Comparison of ENCODE assay signal across 21 cellular contexts in genomic region chr16:3832669-3833068, GRCh38.
"Had no signal": no experiment of that assay in that cellular context is flagged by ENCODE, and none has a peak within 500 bp of the region (broad histone marks: within the 10 kb centered on the region; RNA-seq: fewer than 3 reads in every experiment).

No MANE protein-coding gene starts in this region.

- H3K27ac Mint-ChIP-seq: IgD-negative memory B cell had no signal

- DNase-seq: KBM-7, MG63, NCI-H1092, NCI-H1436, NCI-H187, NCI-H2029, NCI-H2081 treated with DMSO at 0.1 percent for 48 hours, NCI-H2171, NCI-H226, NCI-H446, NCI-H510A, NCI-H524 treated with DMSO at 0.1 percent for 48 hours, NCI-H69, NCI-H774, Right ventricle myocardium superior, RPMI8226, SIG-M5 had no signal

- H3K4me3 Mint-ChIP-seq: IgD-negative memory B cell had no signal

- H3K27me3 ChIP-seq: MG63, SJSA1 had no signal

- H3K4me3 ChIP-seq: MG63, SJSA1, SK-N-MC had no signal

- H3K27ac ChIP-seq: HL-60, SJSA1, SK-N-MC had no signal

- H3K27me3 Mint-ChIP-seq: IgD-negative memory B cell had no signal
